ENCODE assay signal across 24 cellular contexts in the genomic region with DNA sequence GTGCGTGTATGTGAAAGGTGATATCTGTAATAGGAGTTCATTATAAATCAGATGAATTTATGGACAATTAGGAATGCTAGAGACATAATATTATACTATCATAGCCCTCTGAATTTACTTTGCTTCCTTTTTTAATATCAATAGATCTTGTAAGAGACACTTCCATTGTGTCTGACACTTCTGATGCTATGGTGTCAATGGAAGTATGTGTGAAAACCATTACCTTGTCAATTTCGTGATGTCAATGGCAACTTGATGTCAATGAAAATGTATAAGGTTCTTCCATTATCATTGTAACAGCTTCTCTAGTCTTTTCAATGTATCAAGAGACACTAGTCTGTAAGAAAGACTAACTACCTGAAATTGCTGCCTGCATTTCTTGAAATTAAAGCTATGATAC.
"Had no signal": no experiment of that assay in that cellular context is flagged by ENCODE, and none has a peak within 500 bp of the region (broad histone marks: within the 10 kb centered on the region; RNA-seq: fewer than 3 reads in every experiment).

No MANE protein-coding gene starts in this region.

- H3K36me3 ChIP-seq: colonic mucosa, esophagus muscularis mucosa, gastroesophageal sphincter, heart left ventricle, left ventricle myocardium inferior, lower lobe of right lung had no signal

- H3K4me2 ChIP-seq: hepatocyte had no signal

- H3K36me3 Mint-ChIP-seq: immature natural killer cell, mesothelial cell of epicardium, naive B cell had no signal

- H3K4me1 Mint-ChIP-seq: endodermal cell, immature natural killer cell, naive B cell had no signal

- H3K9me3 Mint-ChIP-seq: dendritic cell treated with granulocyte-macrophage colony-stimulating factor and Interleukin-4, amounts not matched to agents 40 ng/mL and 50 ng/mL, for 4 days; effector memory CD8-positive, alpha-beta T cell; endodermal cell had no signal

- H2AFZ ChIP-seq: hepatocyte had no signal

- H3K27ac Mint-ChIP-seq: dendritic cell treated with granulocyte-macrophage colony-stimulating factor and Interleukin-4, amounts not matched to agents 40 ng/mL and 50 ng/mL, for 4 days; effector memory CD8-positive, alpha-beta T cell; endodermal cell; immature natural killer cell; mesothelial cell of epicardium; naive B cell had no signal

- DNase-seq: colonic mucosa; cortex of kidney; effector CD8-positive, alpha-beta T cell; effector memory CD8-positive, alpha-beta T cell; endodermal cell; foreskin keratinocyte; heart left ventricle; hypothalamus; immature natural killer cell; islet precursor cell; kidney; kidney glomerular epithelial cell; left colon; left ventricle myocardium inferior; lower lobe of right lung; mesenchymal stem cell; mucosa of descending colon; naive B cell had no signal

- ATAC-seq: effector memory CD8-positive, alpha-beta T cell; foreskin keratinocyte; gastroesophageal sphincter; heart left ventricle; left colon; left lobe of liver; lower lobe of right lung; mucosa of descending colon had no signal

- H3K27ac ChIP-seq: colonic mucosa, esophagus muscularis mucosa, foreskin keratinocyte, gastroesophageal sphincter, heart left ventricle, hepatocyte, left ventricle myocardium inferior, lower lobe of right lung had no signal

- H3K4me3 ChIP-seq: colonic mucosa, esophagus muscularis mucosa, gastroesophageal sphincter, heart left ventricle, hepatocyte, left ventricle myocardium inferior, lower lobe of right lung, mucosa of descending colon had no signal

- H3K79me2 ChIP-seq: hepatocyte had no signal

- H3K27me3 ChIP-seq: colonic mucosa, esophagus muscularis mucosa, foreskin keratinocyte, gastroesophageal sphincter, heart left ventricle, hepatocyte had no signal

- H3K27me3 Mint-ChIP-seq: dendritic cell treated with granulocyte-macrophage colony-stimulating factor and Interleukin-4, amounts not matched to agents 40 ng/mL and 50 ng/mL, for 4 days; naive B cell had no signal

- H3K4me3 Mint-ChIP-seq: dendritic cell treated with granulocyte-macrophage colony-stimulating factor and Interleukin-4, amounts not matched to agents 40 ng/mL and 50 ng/mL, for 4 days; effector memory CD8-positive, alpha-beta T cell; endodermal cell; immature natural killer cell; mesothelial cell of epicardium; naive B cell had no signal

- H3K9me3 ChIP-seq: colonic mucosa, esophagus muscularis mucosa, gastroesophageal sphincter, heart left ventricle, left ventricle myocardium inferior, lower lobe of right lung, mucosa of descending colon had no signal
